1 cellular context compared by ENCODE assay signal in the genomic region with DNA sequence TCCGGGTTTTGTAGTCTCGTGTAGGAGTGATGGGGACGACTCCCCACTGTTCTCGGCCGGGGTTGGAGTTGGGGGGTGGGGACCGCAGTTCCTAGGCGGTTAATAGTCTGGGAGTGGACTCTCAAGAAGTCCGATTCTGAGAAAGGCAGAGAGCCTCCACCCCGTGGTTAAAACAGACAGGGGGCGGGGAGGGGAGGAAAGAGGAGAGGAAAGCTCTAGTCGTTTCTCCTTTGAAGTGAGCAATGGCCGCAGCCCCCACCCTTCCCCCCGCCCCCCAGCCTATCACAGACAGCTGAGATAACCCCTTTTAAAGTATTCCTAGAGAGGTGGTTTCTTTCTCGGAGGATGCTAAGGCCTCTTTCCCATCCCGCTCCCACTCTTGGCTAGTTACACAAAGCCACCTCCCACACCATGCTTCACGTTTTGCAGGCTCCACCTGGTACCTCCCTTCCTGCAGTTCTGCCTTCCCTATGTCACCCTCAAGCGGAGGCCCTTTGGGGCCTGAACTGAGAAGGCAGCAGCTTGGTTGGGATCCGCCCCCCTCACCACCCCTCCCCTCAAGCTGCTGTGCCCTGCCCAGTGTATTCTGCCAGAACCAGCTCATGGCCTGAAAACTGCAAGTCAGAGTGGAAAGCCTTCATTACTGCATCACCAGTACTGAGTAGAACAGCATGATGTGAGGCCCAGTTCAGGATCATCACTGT.
TF ChIP-seq lines count a peak whose summit lies in the region.

No MANE protein-coding gene starts in this region.

TF ChIP-seq in K562, 482 proteins besides CTCF, POLR2A, EP300 and RAD21 (continued from another document and continues in another):
- TF ChIP-seq, protein P1, sequence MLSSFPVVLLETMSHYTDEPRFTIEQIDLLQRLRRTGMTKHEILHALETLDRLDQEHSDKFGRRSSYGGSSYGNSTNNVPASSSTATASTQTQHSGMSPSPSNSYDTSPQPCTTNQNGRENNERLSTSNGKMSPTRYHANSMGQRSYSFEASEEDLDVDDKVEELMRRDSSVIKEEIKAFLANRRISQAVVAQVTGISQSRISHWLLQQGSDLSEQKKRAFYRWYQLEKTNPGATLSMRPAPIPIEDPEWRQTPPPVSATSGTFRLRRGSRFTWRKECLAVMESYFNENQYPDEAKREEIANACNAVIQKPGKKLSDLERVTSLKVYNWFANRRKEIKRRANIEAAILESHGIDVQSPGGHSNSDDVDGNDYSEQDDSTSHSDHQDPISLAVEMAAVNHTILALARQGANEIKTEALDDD (IDR thresholded peaks at IDR 0.05), result 0 out of 2 replicates have a peak, but pooled peaks have one; percentile 28
- no peak for TF ChIP-seq NFE2L1 (tag; IDR thresholded peaks at IDR 0.05; ENCODE audit: borderline replicate concordance, low read depth)
- TF ChIP-seq ZFP1 (CRISPR knock-in tag; IDR thresholded peaks at IDR 0.05), result no peak
- TF ChIP-seq ILK (tag; IDR thresholded peaks at IDR 0.05; ENCODE audit: borderline replicate concordance, low read depth), result no peak
- TF ChIP-seq JUND (IDR thresholded peaks at IDR 0.05; ENCODE audit: borderline replicate concordance, low read depth, low read length), result no peak
- no peak for TF ChIP-seq JUND (tag; IDR thresholded peaks at IDR 0.05; ENCODE audit: borderline replicate concordance, low read depth, low read length)
- no peak for TF ChIP-seq ARHGAP35 (IDR thresholded peaks at IDR 0.05; ENCODE audit: partially characterized antibody)
- TF ChIP-seq CBX1 (IDR thresholded peaks at IDR 0.05; ENCODE audit: low read depth), result no peak
- no peak for TF ChIP-seq NCOA2 (IDR thresholded peaks at IDR 0.05; ENCODE audit: partially characterized antibody in 2 of 2)
- peak; percentile 67 for TF ChIP-seq GABPA (tag; conservative IDR thresholded peaks at IDR 0.05; ENCODE audit: low read depth)
- no peak for TF ChIP-seq PRPF4 (IDR thresholded peaks at IDR 0.05; ENCODE audit: insufficient read depth, low read depth, low read length, poor library complexity, severe bottlenecking)
- no peak for TF ChIP-seq ZNF175 (CRISPR knock-in tag; IDR thresholded peaks at IDR 0.05; ENCODE audit: low read depth)
- no peak for TF ChIP-seq NFXL1 (CRISPR knock-in tag; IDR thresholded peaks at IDR 0.05)
- TF ChIP-seq TAF1 (IDR thresholded peaks at IDR 0.05; ENCODE audit: control insufficient read depth, extremely low read depth, insufficient read depth, low read length, severe bottlenecking), result peak; percentile 9
- no peak for TF ChIP-seq SIRT6 (IDR thresholded peaks at IDR 0.05; ENCODE audit: low read depth, low read length)
- TF ChIP-seq CGGBP1 (CRISPR knock-in tag; IDR thresholded peaks at IDR 0.05), result no peak
- TF ChIP-seq ETS2 (tag; IDR thresholded peaks at IDR 0.05; ENCODE audit: borderline replicate concordance, poor library complexity, severe bottlenecking), result no peak
- no peak for TF ChIP-seq ZNF354B (CRISPR knock-in tag; IDR thresholded peaks at IDR 0.05)
- 0 out of 2 replicates have a peak, but pooled peaks have one; percentile 35 for TF ChIP-seq KLF13 (tag; IDR thresholded peaks at IDR 0.05; ENCODE audit: borderline replicate concordance, low read depth)
- no peak for TF ChIP-seq KDM5B (IDR thresholded peaks at IDR 0.05; ENCODE audit: insufficient replicate concordance, low read depth, low read length)
- TF ChIP-seq, protein P2, sequence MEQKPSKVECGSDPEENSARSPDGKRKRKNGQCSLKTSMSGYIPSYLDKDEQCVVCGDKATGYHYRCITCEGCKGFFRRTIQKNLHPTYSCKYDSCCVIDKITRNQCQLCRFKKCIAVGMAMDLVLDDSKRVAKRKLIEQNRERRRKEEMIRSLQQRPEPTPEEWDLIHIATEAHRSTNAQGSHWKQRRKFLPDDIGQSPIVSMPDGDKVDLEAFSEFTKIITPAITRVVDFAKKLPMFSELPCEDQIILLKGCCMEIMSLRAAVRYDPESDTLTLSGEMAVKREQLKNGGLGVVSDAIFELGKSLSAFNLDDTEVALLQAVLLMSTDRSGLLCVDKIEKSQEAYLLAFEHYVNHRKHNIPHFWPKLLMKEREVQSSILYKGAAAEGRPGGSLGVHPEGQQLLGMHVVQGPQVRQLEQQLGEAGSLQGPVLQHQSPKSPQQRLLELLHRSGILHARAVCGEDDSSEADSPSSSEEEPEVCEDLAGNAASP (IDR thresholded peaks at IDR 0.05), result no peak
- TF ChIP-seq MYNN (IDR thresholded peaks at IDR 0.05), result no peak
- no peak for TF ChIP-seq MYNN (CRISPR knock-in tag; IDR thresholded peaks at IDR 0.05)
- TF ChIP-seq, protein P3, sequence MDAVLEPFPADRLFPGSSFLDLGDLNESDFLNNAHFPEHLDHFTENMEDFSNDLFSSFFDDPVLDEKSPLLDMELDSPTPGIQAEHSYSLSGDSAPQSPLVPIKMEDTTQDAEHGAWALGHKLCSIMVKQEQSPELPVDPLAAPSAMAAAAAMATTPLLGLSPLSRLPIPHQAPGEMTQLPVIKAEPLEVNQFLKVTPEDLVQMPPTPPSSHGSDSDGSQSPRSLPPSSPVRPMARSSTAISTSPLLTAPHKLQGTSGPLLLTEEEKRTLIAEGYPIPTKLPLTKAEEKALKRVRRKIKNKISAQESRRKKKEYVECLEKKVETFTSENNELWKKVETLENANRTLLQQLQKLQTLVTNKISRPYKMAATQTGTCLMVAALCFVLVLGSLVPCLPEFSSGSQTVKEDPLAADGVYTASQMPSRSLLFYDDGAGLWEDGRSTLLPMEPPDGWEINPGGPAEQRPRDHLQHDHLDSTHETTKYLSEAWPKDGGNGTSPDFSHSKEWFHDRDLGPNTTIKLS (IDR thresholded peaks at IDR 0.05; ENCODE audit: borderline replicate concordance, low read depth), result 0 out of 2 replicates have a peak, but pooled peaks have one; percentile 14
- no peak for TF ChIP-seq POLR2H (tag; IDR thresholded peaks at IDR 0.05; ENCODE audit: low read depth)
- TF ChIP-seq, protein P4, sequence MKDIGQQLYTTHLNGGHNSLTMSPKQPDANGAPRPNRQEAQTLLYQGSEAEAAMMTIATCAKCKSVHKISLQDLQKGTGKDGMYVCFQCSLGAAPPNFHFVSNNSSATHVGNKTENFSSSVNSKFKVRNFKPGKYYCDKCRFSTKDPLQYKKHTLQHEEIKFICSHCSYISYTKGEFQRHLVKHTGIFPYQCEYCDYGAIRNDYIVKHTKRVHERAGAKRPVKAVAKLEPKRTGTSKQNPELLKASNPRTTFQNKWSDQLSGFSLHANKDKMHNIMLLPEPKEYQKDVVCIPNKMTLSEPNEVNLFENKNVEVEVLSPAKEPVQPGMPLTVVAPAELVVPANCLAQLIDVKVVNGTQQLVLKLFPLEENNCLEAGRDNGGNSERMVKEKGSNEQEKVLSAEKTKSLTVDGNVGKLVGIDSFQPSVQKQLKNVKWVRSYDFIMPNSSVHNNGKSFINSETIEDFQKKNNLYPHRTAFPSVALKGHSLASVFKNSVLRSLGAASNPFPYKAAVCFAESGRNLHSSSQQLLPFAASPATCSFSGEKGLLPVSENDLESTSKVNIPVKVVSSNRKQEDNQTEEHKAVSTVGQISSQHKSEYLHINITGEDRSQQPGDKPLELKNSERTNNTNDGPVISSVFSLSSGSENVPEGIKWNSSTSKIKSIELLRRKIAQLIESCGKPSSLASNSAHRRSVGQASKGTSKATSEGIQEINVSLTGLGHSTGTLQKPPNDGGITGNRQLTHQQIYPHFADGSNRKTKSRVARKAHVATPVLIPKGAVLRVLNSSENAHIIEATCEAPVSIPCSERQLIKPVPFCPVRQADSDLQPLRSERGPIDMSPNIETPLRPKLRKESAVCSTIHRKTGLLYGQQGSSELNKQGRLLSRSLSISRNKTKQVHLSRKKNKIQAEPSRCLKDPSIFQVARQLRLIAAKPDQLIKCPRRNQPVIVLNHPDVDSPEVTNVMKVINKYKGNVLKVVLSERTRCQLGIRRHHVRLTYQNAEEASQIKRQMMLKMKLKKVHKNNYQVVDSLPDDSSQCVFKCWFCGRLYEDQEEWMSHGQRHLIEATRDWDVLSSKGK (CRISPR knock-in tag; IDR thresholded peaks at IDR 0.05), result no peak
- TF ChIP-seq XRCC5 (IDR thresholded peaks at IDR 0.05; ENCODE audit: low read depth, low read length), result 0 out of 2 replicates have a peak, but pooled peaks have one; percentile 33
- TF ChIP-seq, protein P5, sequence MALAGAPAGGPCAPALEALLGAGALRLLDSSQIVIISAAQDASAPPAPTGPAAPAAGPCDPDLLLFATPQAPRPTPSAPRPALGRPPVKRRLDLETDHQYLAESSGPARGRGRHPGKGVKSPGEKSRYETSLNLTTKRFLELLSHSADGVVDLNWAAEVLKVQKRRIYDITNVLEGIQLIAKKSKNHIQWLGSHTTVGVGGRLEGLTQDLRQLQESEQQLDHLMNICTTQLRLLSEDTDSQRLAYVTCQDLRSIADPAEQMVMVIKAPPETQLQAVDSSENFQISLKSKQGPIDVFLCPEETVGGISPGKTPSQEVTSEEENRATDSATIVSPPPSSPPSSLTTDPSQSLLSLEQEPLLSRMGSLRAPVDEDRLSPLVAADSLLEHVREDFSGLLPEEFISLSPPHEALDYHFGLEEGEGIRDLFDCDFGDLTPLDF (CRISPR knock-in tag; IDR thresholded peaks at IDR 0.05), result no peak
- TF ChIP-seq ZSCAN32 (CRISPR knock-in tag; IDR thresholded peaks at IDR 0.05), result no peak
- TF ChIP-seq, protein P6, sequence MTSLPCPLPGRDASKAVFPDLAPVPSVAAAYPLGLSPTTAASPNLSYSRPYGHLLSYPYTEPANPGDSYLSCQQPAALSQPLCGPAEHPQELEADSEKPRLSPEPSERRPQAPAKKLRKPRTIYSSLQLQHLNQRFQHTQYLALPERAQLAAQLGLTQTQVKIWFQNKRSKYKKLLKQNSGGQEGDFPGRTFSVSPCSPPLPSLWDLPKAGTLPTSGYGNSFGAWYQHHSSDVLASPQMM (CRISPR knock-in tag; IDR thresholded peaks at IDR 0.05), result no peak
- no peak for TF ChIP-seq TBL1XR1 (IDR thresholded peaks at IDR 0.05; ENCODE audit: low read length in 2 of 2)
- TF ChIP-seq, protein P7, sequence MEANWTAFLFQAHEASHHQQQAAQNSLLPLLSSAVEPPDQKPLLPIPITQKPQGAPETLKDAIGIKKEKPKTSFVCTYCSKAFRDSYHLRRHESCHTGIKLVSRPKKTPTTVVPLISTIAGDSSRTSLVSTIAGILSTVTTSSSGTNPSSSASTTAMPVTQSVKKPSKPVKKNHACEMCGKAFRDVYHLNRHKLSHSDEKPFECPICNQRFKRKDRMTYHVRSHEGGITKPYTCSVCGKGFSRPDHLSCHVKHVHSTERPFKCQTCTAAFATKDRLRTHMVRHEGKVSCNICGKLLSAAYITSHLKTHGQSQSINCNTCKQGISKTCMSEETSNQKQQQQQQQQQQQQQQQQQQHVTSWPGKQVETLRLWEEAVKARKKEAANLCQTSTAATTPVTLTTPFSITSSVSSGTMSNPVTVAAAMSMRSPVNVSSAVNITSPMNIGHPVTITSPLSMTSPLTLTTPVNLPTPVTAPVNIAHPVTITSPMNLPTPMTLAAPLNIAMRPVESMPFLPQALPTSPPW (CRISPR knock-in tag; IDR thresholded peaks at IDR 0.05), result peak; percentile 79
- no peak for TF ChIP-seq UBTF (IDR thresholded peaks at IDR 0.05; ENCODE audit: borderline replicate concordance in 1 of 2, low read depth in 2 of 2, low read length in 2 of 2)
- no peak for TF ChIP-seq POLR2AphosphoS5 (IDR thresholded peaks at IDR 0.05; ENCODE audit: control insufficient read depth, insufficient read depth, low read depth, low read length)
- TF ChIP-seq ZFP30 (CRISPR knock-in tag; IDR thresholded peaks at IDR 0.05; ENCODE audit: borderline replicate concordance), result no peak
- no peak for TF ChIP-seq E2F5 (CRISPR knock-in tag; IDR thresholded peaks at IDR 0.05)
- no peak for TF ChIP-seq PPARD (CRISPR knock-in tag; IDR thresholded peaks at IDR 0.05)
- TF ChIP-seq MEF2A (IDR thresholded peaks at IDR 0.05; ENCODE audit: control insufficient read depth, low read depth, low read length), result no peak
- no peak; the same call in none of the 2 replicates for TF ChIP-seq GABPB1 (CRISPR knock-in tag; IDR thresholded peaks at IDR 0.05)
- no peak for TF ChIP-seq SMAD4 (CRISPR knock-in tag; conservative IDR thresholded peaks at IDR 0.05)
- TF ChIP-seq SRF (CRISPR knock-in tag; IDR thresholded peaks at IDR 0.05), result no peak
